8 cellular contexts compared by ENCODE assay signal in the genomic region with DNA sequence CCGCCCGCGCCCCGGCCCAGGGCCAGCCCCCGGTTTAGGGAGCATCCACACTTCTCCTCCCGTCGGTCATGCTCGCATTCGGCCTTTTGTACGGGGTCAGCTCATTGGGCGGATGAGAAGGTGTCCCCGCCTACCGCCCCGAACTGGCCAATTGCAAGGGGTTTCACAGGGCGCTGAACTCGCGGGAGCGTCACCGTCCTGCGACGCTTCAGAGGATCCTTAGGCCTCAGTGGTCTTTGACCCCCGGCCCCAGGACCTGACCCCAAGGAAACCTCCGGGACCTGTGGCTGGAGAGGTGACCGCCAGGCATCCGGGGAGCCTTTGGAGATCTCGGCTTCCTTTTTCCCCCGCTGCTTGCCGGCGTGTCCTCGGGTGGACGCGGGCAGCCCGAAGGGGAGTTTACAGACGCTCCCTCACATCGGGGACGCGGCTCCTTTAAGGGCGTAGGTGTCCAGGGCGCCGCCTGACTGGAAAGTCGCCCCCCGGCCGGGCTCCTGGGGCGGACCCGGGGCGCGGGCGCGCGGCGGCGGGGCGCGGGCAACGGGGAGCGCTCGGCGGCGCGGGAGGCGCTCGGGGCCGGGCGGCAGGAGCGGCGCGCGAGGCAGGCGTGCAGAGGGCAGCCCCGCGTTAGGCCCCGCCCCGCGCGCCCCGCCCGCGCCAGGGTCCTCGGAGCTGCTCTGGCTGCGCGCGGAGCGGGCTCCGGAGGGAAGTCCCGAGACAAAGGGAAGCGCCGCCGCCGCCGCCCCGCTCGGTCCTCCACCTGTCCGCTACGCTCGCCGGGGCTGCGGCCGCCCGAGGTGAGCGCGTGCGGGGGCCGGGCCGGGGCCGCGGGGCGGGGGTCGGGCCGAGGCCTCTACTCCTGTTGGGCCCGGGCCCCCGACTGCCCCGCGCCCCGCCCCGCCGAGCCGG. TPM values are rescaled to one million over a fixed set of nuclear protein-coding genes. Genes with fewer than 3 reads are reported as not detected.
DNase-seq lines count a peak whose midpoint lies in the region; ATAC-seq, FAIRE-seq and TF ChIP-seq lines count a peak whose summit lies in the region.

A gene (plus strand): TSS at position 660 of the 909 bp plus-strand sequence. CDS start 4,395 bp downstream, outside the sequence.

- H4K20me1 ChIP-seq in IMR-90 (ENCODE audit: insufficient read depth, low read length) (peaks cover 44% of the 10 kb centered on the region), OCI-LY7 (ENCODE audit: insufficient read depth, low read length) (peaks cover 26% of the 10 kb centered on the region; the same call in 1 of the 2 replicates), endothelial cell of umbilical vein (replicated peaks; ENCODE audit: control insufficient read depth, extremely low read depth, insufficient read depth, low read length) (no peaks in the 10 kb centered on the region)

- POLR2A ChIA-PET in IMR-90 (lab: Charles Lee; ENCODE audit: unreplicated experiment) = no interaction called here
- POLR2A ChIA-PET in OCI-LY7 (lab: Charles Lee) = interaction anchor here (0.6 kb wide), 1 partner anchor 71 kb away, joined by 3 read pairs; no protein-coding TSS in a partner anchor
- POLR2A ChIA-PET in endothelial cell of umbilical vein (lab: Charles Lee) = no interaction called here

- H3K4me3 ChIP-seq in IMR-90 (ENCODE audit: insufficient read depth, low read depth, low read length) (peak within 1 kb of the TSS; percentile 90), OCI-LY7 (ENCODE audit: low read depth, low read length, poor library complexity, severe bottlenecking) (peak within 1 kb of the TSS; percentile 99), endothelial cell of umbilical vein (replicated peaks in 1 of 3; ENCODE audit: insufficient read depth in 1 of 3, low read depth in 1 of 3, low read length in 3 of 3) (peak within 1 kb of the TSS; percentile 74 to 94 (median 87))

- peak within 1 kb of the TSS; percentile 75 to 98 for H4K8ac ChIP-seq in IMR-90 (ENCODE audit: low read depth in 2 of 2, low read length in 2 of 2)

- peaks cover 16% of the 10 kb centered on the region for H3K36me3 ChIP-seq in IMR-90 (ENCODE audit: control insufficient read depth, insufficient read depth, low read length)
- peaks cover 42% of the 10 kb centered on the region for H3K36me3 ChIP-seq in OCI-LY7 (ENCODE audit: insufficient read depth, low read length)
- peaks cover 4% of the 10 kb centered on the region in 2 experiments for H3K36me3 ChIP-seq in endothelial cell of umbilical vein (ENCODE audit: control insufficient read depth in 2 of 2, extremely low read depth in 1 of 2, insufficient read depth in 2 of 2, low read length in 2 of 2)

- TF ChIP-seq RAD21 in IMR-90 (IDR thresholded peaks at IDR 0.05; ENCODE audit: low read length) = no peak

- H4K5ac ChIP-seq in IMR-90 (ENCODE audit: low read depth, low read length) = peak within 1 kb of the TSS; percentile 99

- H2BK120ac ChIP-seq in IMR-90 (ENCODE audit: low read depth, low read length) = peak within 1 kb of the TSS; percentile 100

- H3K56ac ChIP-seq in IMR-90 (ENCODE audit: extremely low read depth, insufficient read depth, low read length) = peak within 1 kb of the TSS; percentile 99

- H3K4me1 ChIP-seq in IMR-90 (ENCODE audit: control insufficient read depth, insufficient read depth, low read length) = peaks cover 15% of the 10 kb centered on the region
- H3K4me1 ChIP-seq in OCI-LY7 (ENCODE audit: insufficient read depth, low read length, poor library complexity, severe bottlenecking) = peaks cover 24% of the 10 kb centered on the region
- peaks cover 14% of the 10 kb centered on the region for H3K4me1 ChIP-seq in endothelial cell of umbilical vein (ENCODE audit: control insufficient read depth, extremely low read depth, insufficient read depth, low read length)

- H3K4ac ChIP-seq in IMR-90 (ENCODE audit: low read depth, low read length) = peak within 1 kb of the TSS; percentile 100

- in situ Hi-C loops in IMR-90 (cut with MboI; ENCODE audit: low sequenced_read_pairs) = no loop called here

- H3K27ac ChIP-seq in IMR-90 (ENCODE audit: insufficient read depth, low read length) (peak within 1 kb of the TSS; percentile 100), OCI-LY7 (ENCODE audit: low read depth, low read length, poor library complexity, severe bottlenecking) (peak within 1 kb of the TSS; percentile 86), endothelial cell of umbilical vein (ENCODE audit: insufficient read depth, low read depth, low read length) (peak within 1 kb of the TSS; percentile 87)

- H3K18ac ChIP-seq in IMR-90 (ENCODE audit: low read depth, low read length) = peak within 1 kb of the TSS; percentile 98

- dilution Hi-C loops in IMR-90 (cut with HindIII; ENCODE audit: low sequenced_read_pairs, unreplicated experiment) (no loop called here), endothelial cell of umbilical vein (cut with MboI; ENCODE audit: extremely low pct_ligation_motif_present, low sequenced_read_pairs) (no loop called here)

- H2BK15ac ChIP-seq in IMR-90 (ENCODE audit: low read depth, low read length) = peak within 1 kb of the TSS; percentile 99; the same call in 2 of the 3 replicates

- intact Hi-C loops in IMR-90 (cut with micrococcal nuclease) = no loop called here
- intact Hi-C loops in OCI-LY7 (cut with micrococcal nuclease; ENCODE audit: unreplicated experiment) = loop anchor here (10.0 kb wide), 2 partner anchors 106 to 306 kb away; a partner anchor contains a TSS
- intact Hi-C loops in endothelial cell of umbilical vein (cut with micrococcal nuclease) = loop anchor here (10.0 kb wide), 2 partner anchors 96 to 476 kb away; a partner anchor contains a TSS

- TF ChIP-seq CTCF in D721Med (IDR thresholded peaks at IDR 0.05; ENCODE audit: insufficient read depth, missing control alignments) (no peak), IMR-90 (conservative IDR thresholded peaks at IDR 0.05; ENCODE audit: low read depth, low read length) (no peak), OCI-LY7 (conservative IDR thresholded peaks at IDR 0.05; ENCODE audit: low read length) (no peak), endothelial cell of umbilical vein (IDR thresholded peaks at IDR 0.05; ENCODE audit: extremely low read depth in 1 of 2, insufficient read depth in 1 of 2, low read depth in 1 of 2, low read length in 2 of 2) (no peak)

- 0% methylated on average over 80 of the region's 117 CpGs; no CpG with 5 or more reads in 1 of the 2 experiments for WGBS in IMR-90 (ENCODE audit: extremely low coverage in 2 of 2, insufficient read length in 1 of 2), 2 experiments

- peak within 1 kb of the TSS; percentile 100 for H3K14ac ChIP-seq in IMR-90 (replicated peaks; ENCODE audit: low read depth, low read length)

- H3K9me2 ChIP-seq in OCI-LY7 (ENCODE audit: insufficient read depth, low read length) = no peaks in the 10 kb centered on the region

- DNase-seq in D721Med (ENCODE audit: insufficient read length, low spot score) = peak; percentile 87
- peak; percentile 97 for DNase-seq in IMR-90
- DNase-seq in OCI-LY7 (ENCODE audit: low spot score) = peak; percentile 98
- peak; percentile 98 for DNase-seq in activated T-cell treated with anti-CD3 and anti-CD28 coated beads for 1 hour (ENCODE audit: low read depth)
- peak; percentile 99 for DNase-seq in endothelial cell of umbilical vein (ENCODE audit: low read depth, low spot score)
- DNase-seq in midbrain (lab: John Stamatoyannopoulos, UW) = peak; percentile 99
- peak; percentile 92 for DNase-seq in stimulated activated CD8-positive, alpha-beta memory T cell treated with anti-CD3 and anti-CD28 coated beads, Interleukin-15, amount 100 ng/mL, for 48 hours (ENCODE audit: low read depth in 2 of 2)

- H3K9me1 ChIP-seq in IMR-90 (ENCODE audit: insufficient read depth, low read length) (peaks cover 7% of the 10 kb centered on the region), endothelial cell of umbilical vein (replicated peaks; ENCODE audit: control insufficient read depth, extremely low read depth, insufficient read depth, low read length) (no peaks in the 10 kb centered on the region)

- H2AK9ac ChIP-seq in IMR-90 (replicated peaks; ENCODE audit: low read depth, low read length, poor library complexity) = peak within 1 kb of the TSS; percentile 99

- H3K79me2 ChIP-seq in OCI-LY7 (ENCODE audit: insufficient read depth, low read depth, low read length) (peaks cover 44% of the 10 kb centered on the region), endothelial cell of umbilical vein (ENCODE audit: control insufficient read depth, insufficient read depth, low read length) (peaks cover 43% of the 10 kb centered on the region)

- peak within 1 kb of the TSS; percentile 91; the same call in 1 of the 2 replicates for H2BK20ac ChIP-seq in IMR-90 (ENCODE audit: low read depth, low read length)

- H3K23ac ChIP-seq in IMR-90 (ENCODE audit: low read depth, low read length) = peak within 1 kb of the TSS; percentile 100

- TF ChIP-seq POLR2A in IMR-90 (IDR thresholded peaks at IDR 0.05; ENCODE audit: low read depth, low read length) = peak; percentile 81
- TF ChIP-seq POLR2A in endothelial cell of umbilical vein (IDR thresholded peaks at IDR 0.05; ENCODE audit: low read depth, low read length) = peak; percentile 57

- H2AFZ ChIP-seq in IMR-90 (replicated peaks; ENCODE audit: low read length, poor library complexity) (peak within 1 kb of the TSS; percentile 100), OCI-LY7 (ENCODE audit: low read length) (peak within 1 kb of the TSS; percentile 98), endothelial cell of umbilical vein (ENCODE audit: low read depth, low read length) (peak within 1 kb of the TSS; percentile 68)

- peak within 1 kb of the TSS; percentile 100 for H4K91ac ChIP-seq in IMR-90 (ENCODE audit: insufficient read depth, low read depth, low read length)

- H2AK5ac ChIP-seq in IMR-90 (ENCODE audit: low read depth, low read length) = peak within 1 kb of the TSS; percentile 71; the same call in 1 of the 2 replicates

- H3K27me3 ChIP-seq in IMR-90 (ENCODE audit: control insufficient read depth, insufficient read depth, low read length) = no peaks in the 10 kb centered on the region
- H3K27me3 ChIP-seq in endothelial cell of umbilical vein (ENCODE audit: control insufficient read depth in 2 of 2, insufficient read depth in 2 of 2, low read length in 2 of 2) = no peaks in the 10 kb centered on the region

- no TSS peak for BruUV-seq in IMR-90 (replicated peaks; lab: Mats Ljungman, UMichigan)
- BruUV-seq in OCI-LY7 (replicated peaks; lab: Mats Ljungman, UMichigan) = no TSS peak
- BruUV-seq in endothelial cell of umbilical vein (replicated peaks; lab: Mats Ljungman, UMichigan) = no TSS peak

- FAIRE-seq in D721Med (lab: Jason Lieb, UNC) = no peak
- FAIRE-seq in endothelial cell of umbilical vein (lab: Jason Lieb, UNC) = peak; percentile 97

- peak within 1 kb of the TSS; percentile 100 for H2BK5ac ChIP-seq in IMR-90 (ENCODE audit: low read depth, low read length, poor library complexity, severe bottlenecking)

- H3K4me2 ChIP-seq in IMR-90 (ENCODE audit: low read depth, low read length) (peak within 1 kb of the TSS; percentile 97), OCI-LY7 (ENCODE audit: low read length) (peak within 1 kb of the TSS; percentile 98), endothelial cell of umbilical vein (ENCODE audit: insufficient read depth, low read length) (peak within 1 kb of the TSS; percentile 73)

- peaks cover 3 to 16% of the 10 kb centered on the region in 2 experiments; a peak in 3 of 4 replicates for H3K79me1 ChIP-seq in IMR-90 (ENCODE audit: low read depth in 1 of 2, low read length in 2 of 2)

- H3K9ac ChIP-seq in IMR-90 (ENCODE audit: low read depth, low read length) (peak within 1 kb of the TSS; percentile 99), endothelial cell of umbilical vein (replicated peaks; ENCODE audit: extremely low read depth, insufficient read depth, low read length) (peak within 1 kb of the TSS; percentile 93)

- CTCF ChIA-PET in IMR-90 (lab: Yijun Ruan, JAX) = interaction anchor here (0.6 kb wide), 1 partner anchor 55 kb away, joined by 3 read pairs; no protein-coding TSS in a partner anchor
- CTCF ChIA-PET in OCI-LY7 (lab: Charles Lee; ENCODE audit: unreplicated experiment) = interaction anchor here (0.6 kb wide), 1 partner anchor 58 kb away, joined by 3 read pairs; no protein-coding TSS in a partner anchor
- CTCF ChIA-PET in endothelial cell of umbilical vein (lab: Charles Lee) = interaction anchor here (1.5 to 1.8 kb wide), 2 partner anchors 8 to 56 kb away, joined by 3 to 6 read pairs; no protein-coding TSS in a partner anchor

- H3K9me3 ChIP-seq in IMR-90 (ENCODE audit: control insufficient read depth, insufficient read depth, low read length) = no peaks in the 10 kb centered on the region
- H3K9me3 ChIP-seq in OCI-LY7 (ENCODE audit: low read length) = no peaks in the 10 kb centered on the region; the same call in 1 of the 2 replicates
- H3K9me3 ChIP-seq in endothelial cell of umbilical vein (replicated peaks; ENCODE audit: control insufficient read depth, insufficient read depth, low read length) = no peaks in the 10 kb centered on the region

- ATAC-seq in GM21526 (IDR thresholded peaks at IDR 0.05; ENCODE audit: low FRiP score, unreplicated experiment) (peak; percentile 54), IMR-90 (ENCODE audit: low read depth) (peak; percentile 84)

RNA-seq across cellular contexts. Expression of the gene that starts here (rescaled TPM):
- total RNA-seq in IMR-90 (2012; rRNA removed) = 30.8 and 45.0 TPM in 2 replicates
- 113 and 140 TPM in 2 replicates for polyA plus RNA-seq in IMR-90 (2012; rRNA removed)
- 47.2 and 66.3 TPM in 2 replicates for polyA plus RNA-seq in IMR-90 (2012; cell fraction: cytosol; rRNA removed)
- 119 and 179 TPM in 2 replicates for polyA plus RNA-seq in IMR-90 (2012; cell fraction: nucleus; rRNA removed; ENCODE audit: low replicate concordance)
- 122 and 126 TPM in 2 replicates for total RNA-seq in OCI-LY7 (2014; rRNA removed; shearing (Covaris generic))
- total RNA-seq in OCI-LY7 (2022) = 323 and 349 TPM in 2 replicates
- total RNA-seq in endothelial cell of umbilical vein = 230 and 233 TPM in 2 replicates
- polyA plus RNA-seq in endothelial cell of umbilical vein = 121 and 122 TPM in 2 replicates
- polyA plus RNA-seq in endothelial cell of umbilical vein (2011; cell fraction: cytosol; rRNA removed) = 143 and 152 TPM in 2 replicates
- polyA plus RNA-seq in endothelial cell of umbilical vein (2011; cell fraction: nucleus; rRNA removed) = 216 and 241 TPM in 2 replicates
- polyA plus RNA-seq in endothelial cell of umbilical vein (2012) = 167 and 177 TPM in 2 replicates
- 70.3 and 73.6 TPM in 2 replicates for polyA minus RNA-seq in endothelial cell of umbilical vein
- polyA minus RNA-seq in endothelial cell of umbilical vein (2011; cell fraction: cytosol; rRNA and poly(A)+ RNA removed) = 64.5 TPM
- 66.8 and 90.0 TPM in 2 replicates for polyA minus RNA-seq in endothelial cell of umbilical vein (2011; cell fraction: nucleus; rRNA and poly(A)+ RNA removed)

Comparison
In these comparisons a context has a peak if more than half of its experiments do, and no peak if none do; other contexts are left out.
1. Peak in every context shown above with its lines: DNase-seq, ATAC-seq, H3K4me3 ChIP-seq and H3K27ac ChIP-seq.